ENCODE assay signal across 14 cellular contexts in the genomic region with DNA sequence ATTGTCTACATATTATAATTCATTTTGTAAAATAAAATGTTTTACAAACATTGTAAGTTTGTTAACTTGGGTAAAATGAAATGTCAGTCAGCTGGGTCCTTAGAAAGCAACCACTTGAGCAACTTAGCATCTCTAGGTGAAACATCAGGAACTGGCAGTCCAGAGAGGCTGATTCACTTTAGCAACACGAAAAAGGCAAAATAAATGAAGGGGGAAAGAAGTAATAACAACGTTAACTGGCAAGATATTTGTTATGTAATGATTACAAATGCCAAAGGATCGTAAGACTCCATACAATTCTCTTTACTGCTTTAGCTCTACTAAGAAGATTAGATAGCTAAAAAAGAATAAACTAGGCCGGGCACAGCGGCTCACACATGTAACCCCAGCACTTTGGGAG. TPM values are rescaled to one million over a fixed set of nuclear protein-coding genes. Genes with fewer than 3 reads are reported as not detected.
A peak's percentile ranks its signal among the peaks of the same experiment; 100 is the strongest.
DNase-seq lines count a peak whose midpoint lies in the region; ATAC-seq, FAIRE-seq and TF ChIP-seq lines count a peak whose summit lies in the region.
"Had no signal": no experiment of that assay in that cellular context is flagged by ENCODE, and none has a peak within 500 bp of the region (broad histone marks: within the 10 kb centered on the region; RNA-seq: fewer than 3 reads in every experiment).

No MANE protein-coding gene starts in this region.

- peaks cover 29% of the 10 kb centered on the region for H3K4me1 ChIP-seq in osteoblast (ENCODE audit: insufficient read depth, low read length)

- DNase-seq in EL (peak; percentile 45), RCC 7860 (ENCODE audit: low spot score) (no peak), fibroblast of mammary gland (ENCODE audit: low read depth) (peak; percentile 61), osteoblast (ENCODE audit: insufficient read length, low spot score, missing footprints) (peak; percentile 79), cerebellar nuclear complex (lab: John Stamatoyannopoulos, UW) (no peak), amygdala (lab: John Stamatoyannopoulos, UW) (no peak)
- no peak for DNase-seq in effector CD4-positive, alpha-beta T cell
- DNase-seq: activated naive CD8-positive, alpha-beta T cell treated with anti-CD3 and anti-CD28 coated beads for 36 hours; heart right ventricle; Kasumi-1; NCI-H187; occipital lobe had no signal

- H3K4me3 ChIP-seq in fibroblast of mammary gland (ENCODE audit: control insufficient read depth, low read depth, low read length) (no peak overlapping the region), osteoblast (ENCODE audit: insufficient read depth, low read length) (no peak overlapping the region)
- H3K4me3 ChIP-seq: heart right ventricle, left lung had no signal

- FAIRE-seq in RCC 7860 (lab: Jason Lieb, UNC), result peak; percentile 52

- H3K27ac ChIP-seq in osteoblast (ENCODE audit: low read depth, low read length), result peak overlapping the region; percentile 84
- H3K27ac ChIP-seq: heart right ventricle had no signal

- no peak for TF ChIP-seq CTCF in fibroblast of mammary gland (conservative IDR thresholded peaks at IDR 0.05; ENCODE audit: control insufficient read depth, insufficient read depth, low read depth, low read length)
- TF ChIP-seq CTCF in osteoblast (IDR thresholded peaks at IDR 0.05; ENCODE audit: extremely low read depth, low read depth, low read length), result no peak

- peaks cover 80% of the 10 kb centered on the region for H4K20me1 ChIP-seq in osteoblast (ENCODE audit: insufficient read depth, low read length)

- H3K4me2 ChIP-seq in osteoblast (ENCODE audit: insufficient read depth, low read length), result peak overlapping the region; percentile 40

- H3K9me3 ChIP-seq in osteoblast (ENCODE audit: low read depth, low read length), result no peaks in the 10 kb centered on the region
- H3K9me3 ChIP-seq: heart right ventricle, left lung had no signal

- H2AFZ ChIP-seq in osteoblast (ENCODE audit: low read length), result no peak overlapping the region

- no peaks in the 10 kb centered on the region for H3K27me3 ChIP-seq in osteoblast (ENCODE audit: insufficient read depth, low read length)
- H3K27me3 ChIP-seq: heart right ventricle, left lung had no signal

- no peak for ATAC-seq in GM18861 (IDR thresholded peaks at IDR 0.05; ENCODE audit: unreplicated experiment)
- ATAC-seq: heart right ventricle, left lung had no signal

- no peaks in the 10 kb centered on the region for H3K36me3 ChIP-seq in osteoblast (ENCODE audit: insufficient read depth, low read length)
- H3K36me3 ChIP-seq: heart right ventricle, left lung had no signal

- H3K79me2 ChIP-seq in osteoblast (ENCODE audit: insufficient read depth, low read length), result peaks cover 95% of the 10 kb centered on the region

RNA-seq across cellular contexts. Expression of gene PDZD8, which starts 5.0 kb away (rescaled TPM):
- 35.8 and 38.3 TPM in 2 replicates for total RNA-seq in osteoblast

Comparison
In these comparisons a context has a peak if more than half of its experiments do, and no peak if none do; other contexts are left out.
1. DNase-seq: peak in EL (single experiment), fibroblast of mammary gland (single experiment) and osteoblast (single experiment); none in RCC 7860 (single experiment), effector CD4-positive, alpha-beta T cell (single experiment), cerebellar nuclear complex (0 of 2) and amygdala (0 of 56).